In genomic region chr14:63641473-63642228, GRCh38 we compare ENCODE assay signal across 8 cellular contexts.
DNase-seq lines count a peak whose midpoint lies in the region; ATAC-seq lines count a peak whose summit lies in the region.

Gene WDR89 (minus strand): TSS chr14:63641871. CDS start chr14:63599942, 41,929 bp downstream.

- peak; percentile 85 for ATAC-seq in GM19372 (IDR thresholded peaks at IDR 0.05; ENCODE audit: low read depth, unreplicated experiment)
- ATAC-seq in HG03558 (IDR thresholded peaks at IDR 0.05; ENCODE audit: extremely low read depth, unreplicated experiment), result peak; percentile 66

- DNase-seq in CD1c-positive myeloid dendritic cell (ENCODE audit: extremely low spot score), result peak; percentile 99
- DNase-seq in NCI-H748 (lab: John Stamatoyannopoulos, UW; ENCODE audit: unreplicated experiment), result peak; percentile 100
- DNase-seq in activated CD4-positive, alpha-beta T cell treated with anti-CD3 and anti-CD28 coated beads, Interleukin-2, amount 50 U/mL, for 1 hour, result peak; percentile 92
- peak; percentile 85 for DNase-seq in cortex of kidney (lab: John Stamatoyannopoulos, UW)
- DNase-seq in left kidney (ENCODE audit: low read depth, low spot score), result peak; percentile 100
- DNase-seq in stimulated activated CD4-positive, alpha-beta T cell treated with anti-CD3 and anti-CD28 coated beads, Interleukin-2, amount 100 ng/mL, for 24 hours, result peak; percentile 91 to 95

Comparison
In these comparisons a context has a peak if more than half of its experiments do, and no peak if none do; other contexts are left out.
1. Peak in every context shown above with its lines: DNase-seq and ATAC-seq.